ENCODE assay signal across 19 cellular contexts in genomic region chr2:121228521-121228920, GRCh38. TPM values are rescaled to one million over a fixed set of nuclear protein-coding genes. Genes with fewer than 3 reads are reported as not detected.
DNase-seq lines count a peak whose midpoint lies in the region; ATAC-seq, FAIRE-seq and TF ChIP-seq lines count a peak whose summit lies in the region.
"Had no signal": no experiment of that assay in that cellular context is flagged by ENCODE, and none has a peak within 500 bp of the region (broad histone marks: within the 10 kb centered on the region; RNA-seq: fewer than 3 reads in every experiment).

No MANE protein-coding gene starts in this region.

- peak; percentile 24 for ATAC-seq in left lung
- ATAC-seq in HG02973 (IDR thresholded peaks at IDR 0.05; ENCODE audit: unreplicated experiment), result no peak
- ATAC-seq: A549; CD8-positive, alpha-beta T cell; HepG2; Panc1 had no signal

- DNase-seq in ACHN (peak; percentile 71), RCC 7860 (ENCODE audit: low spot score) (no peak), left lung (no peak), stomach (no peak), NCI-H1417 (lab: John Stamatoyannopoulos, UW) (no peak), dermis blood vessel endothelial cell (no peak)
- DNase-seq: Caco-2; CD8-positive, alpha-beta T cell; DMS 273 treated with DMSO at 0.1 percent for 48 hours; GM23248; H7; Karpas-422; NCI-H1930; SHP77 treated with DMSO at 0.1 percent for 48 hours had no signal

- H3K36me3 ChIP-seq in left lung (peaks cover 0 to 14% of the 10 kb centered on the region in 2 donors), stomach (peaks cover 7 to 45% (median 32%) of the 10 kb centered on the region in 4 donors)

- no peak for TF ChIP-seq EP300 in stomach (IDR thresholded peaks at IDR 0.05)

- FAIRE-seq in RCC 7860 (lab: Jason Lieb, UNC), result peak; percentile 76
- FAIRE-seq: A549, GM18507, HepG2 had no signal

- in situ Hi-C loops in ACHN (cut with HindIII; ENCODE audit: low pct_ligation_motif_present, low pct_unique_long_range_greater_than_20kb, low sequenced_read_pairs), result no loop called here

- no peak overlapping the region for H3K4me3 ChIP-seq in left lung
- H3K4me3 ChIP-seq in stomach, result no peak overlapping the region
- H3K4me3 ChIP-seq: A549, GM23248 had no signal

- no peaks in the 10 kb centered on the region for H3K4me1 ChIP-seq in left lung
- peaks cover 0 to 6% (median 2%) of the 10 kb centered on the region in 4 donors for H3K4me1 ChIP-seq in stomach
- H3K4me1 ChIP-seq: A549, Caco-2 had no signal

- 47 to 72% (median 50%) methylated on average over 6 of the region's 6 CpGs for WGBS in stomach, 5 donors

- no peak for TF ChIP-seq CTCF in left lung (IDR thresholded peaks at IDR 0.05)
- no peak for TF ChIP-seq CTCF in stomach (IDR thresholded peaks at IDR 0.05)

- H3K9me3 ChIP-seq in left lung (no peaks in the 10 kb centered on the region), stomach (no peaks in the 10 kb centered on the region)
- H3K9me3 ChIP-seq: A549, Caco-2 had no signal

- TF ChIP-seq POLR2A in stomach (IDR thresholded peaks at IDR 0.05), result no peak

- no peaks in the 10 kb centered on the region for H3K27me3 ChIP-seq in left lung
- no peaks in the 10 kb centered on the region for H3K27me3 ChIP-seq in stomach

- intact Hi-C loops in left lung (cut with DNase I), result no loop called here
- intact Hi-C loops in stomach (cut with DNase I; ENCODE audit: low total_unique reads), result no loop called here

- H3K27ac ChIP-seq in left lung, result peak overlapping the region in 1 of 2 donors; percentile 3
- H3K27ac ChIP-seq in stomach, result peak overlapping the region in 3 of 5 donors; percentile 2 to 47 (median 43)
- H3K27ac ChIP-seq: A549, GM23248 had no signal

RNA-seq across cellular contexts. Expression of gene TFCP2L1, which starts 56.5 kb away (rescaled TPM):
- total RNA-seq in left lung (10 to 100 TPM; 24.1 to 32.5 TPM), stomach (100 to 1,000 TPM in 1 of 5 donors, 10 to 100 TPM in 4; 31.4 to 154 (median 48.2) TPM), dermis blood vessel endothelial cell (0.28 and 0.51 TPM in 2 replicates)
- 10 to 100 TPM in 1 of 3 donors, 1 to 10 TPM in 2; 6.8 to 10.4 (median 7.6) TPM for polyA plus RNA-seq in stomach
- total RNA-seq: GM23248, HepG2 had no signal
- polyA plus RNA-seq: GM23248 had no signal

Comparison
In these comparisons a context has a peak if more than half of its experiments do, and no peak if none do; other contexts are left out.
1. RNA of gene TFCP2L1, which starts 56.5 kb away (total RNA-seq): 31.4 to 154 TPM in stomach and 24.1 to 32.5 TPM in left lung; 0.28 to 0.51 TPM in dermis blood vessel endothelial cell; every median in the first group is over 10 times any median in the second.